In the genomic region with DNA sequence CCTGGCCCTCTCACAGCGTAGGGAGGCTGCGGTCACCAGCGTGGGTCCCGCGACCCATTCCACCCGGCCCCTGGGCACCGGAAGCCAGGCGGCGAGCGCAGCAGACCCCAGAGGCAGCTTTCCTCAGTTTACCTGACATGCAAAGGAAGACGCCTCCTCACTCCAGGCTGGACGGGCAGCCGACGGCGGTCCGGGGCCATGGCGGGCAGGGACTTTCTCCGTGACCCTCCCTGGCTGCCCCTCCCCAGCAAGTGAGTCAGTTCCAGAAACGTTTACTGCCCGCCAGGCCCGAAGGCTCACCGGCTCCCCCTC, we compare ENCODE assay signal across 2 cellular contexts.
A peak's percentile ranks its signal among the peaks of the same experiment; 100 is the strongest.
TF ChIP-seq lines count a peak whose summit lies in the region.

No MANE protein-coding gene starts in this region.

TF ChIP-seq in GM23338, 12 proteins besides CTCF, POLR2A, EP300 and RAD21 (continues in another document):
- TF ChIP-seq, protein P1, sequence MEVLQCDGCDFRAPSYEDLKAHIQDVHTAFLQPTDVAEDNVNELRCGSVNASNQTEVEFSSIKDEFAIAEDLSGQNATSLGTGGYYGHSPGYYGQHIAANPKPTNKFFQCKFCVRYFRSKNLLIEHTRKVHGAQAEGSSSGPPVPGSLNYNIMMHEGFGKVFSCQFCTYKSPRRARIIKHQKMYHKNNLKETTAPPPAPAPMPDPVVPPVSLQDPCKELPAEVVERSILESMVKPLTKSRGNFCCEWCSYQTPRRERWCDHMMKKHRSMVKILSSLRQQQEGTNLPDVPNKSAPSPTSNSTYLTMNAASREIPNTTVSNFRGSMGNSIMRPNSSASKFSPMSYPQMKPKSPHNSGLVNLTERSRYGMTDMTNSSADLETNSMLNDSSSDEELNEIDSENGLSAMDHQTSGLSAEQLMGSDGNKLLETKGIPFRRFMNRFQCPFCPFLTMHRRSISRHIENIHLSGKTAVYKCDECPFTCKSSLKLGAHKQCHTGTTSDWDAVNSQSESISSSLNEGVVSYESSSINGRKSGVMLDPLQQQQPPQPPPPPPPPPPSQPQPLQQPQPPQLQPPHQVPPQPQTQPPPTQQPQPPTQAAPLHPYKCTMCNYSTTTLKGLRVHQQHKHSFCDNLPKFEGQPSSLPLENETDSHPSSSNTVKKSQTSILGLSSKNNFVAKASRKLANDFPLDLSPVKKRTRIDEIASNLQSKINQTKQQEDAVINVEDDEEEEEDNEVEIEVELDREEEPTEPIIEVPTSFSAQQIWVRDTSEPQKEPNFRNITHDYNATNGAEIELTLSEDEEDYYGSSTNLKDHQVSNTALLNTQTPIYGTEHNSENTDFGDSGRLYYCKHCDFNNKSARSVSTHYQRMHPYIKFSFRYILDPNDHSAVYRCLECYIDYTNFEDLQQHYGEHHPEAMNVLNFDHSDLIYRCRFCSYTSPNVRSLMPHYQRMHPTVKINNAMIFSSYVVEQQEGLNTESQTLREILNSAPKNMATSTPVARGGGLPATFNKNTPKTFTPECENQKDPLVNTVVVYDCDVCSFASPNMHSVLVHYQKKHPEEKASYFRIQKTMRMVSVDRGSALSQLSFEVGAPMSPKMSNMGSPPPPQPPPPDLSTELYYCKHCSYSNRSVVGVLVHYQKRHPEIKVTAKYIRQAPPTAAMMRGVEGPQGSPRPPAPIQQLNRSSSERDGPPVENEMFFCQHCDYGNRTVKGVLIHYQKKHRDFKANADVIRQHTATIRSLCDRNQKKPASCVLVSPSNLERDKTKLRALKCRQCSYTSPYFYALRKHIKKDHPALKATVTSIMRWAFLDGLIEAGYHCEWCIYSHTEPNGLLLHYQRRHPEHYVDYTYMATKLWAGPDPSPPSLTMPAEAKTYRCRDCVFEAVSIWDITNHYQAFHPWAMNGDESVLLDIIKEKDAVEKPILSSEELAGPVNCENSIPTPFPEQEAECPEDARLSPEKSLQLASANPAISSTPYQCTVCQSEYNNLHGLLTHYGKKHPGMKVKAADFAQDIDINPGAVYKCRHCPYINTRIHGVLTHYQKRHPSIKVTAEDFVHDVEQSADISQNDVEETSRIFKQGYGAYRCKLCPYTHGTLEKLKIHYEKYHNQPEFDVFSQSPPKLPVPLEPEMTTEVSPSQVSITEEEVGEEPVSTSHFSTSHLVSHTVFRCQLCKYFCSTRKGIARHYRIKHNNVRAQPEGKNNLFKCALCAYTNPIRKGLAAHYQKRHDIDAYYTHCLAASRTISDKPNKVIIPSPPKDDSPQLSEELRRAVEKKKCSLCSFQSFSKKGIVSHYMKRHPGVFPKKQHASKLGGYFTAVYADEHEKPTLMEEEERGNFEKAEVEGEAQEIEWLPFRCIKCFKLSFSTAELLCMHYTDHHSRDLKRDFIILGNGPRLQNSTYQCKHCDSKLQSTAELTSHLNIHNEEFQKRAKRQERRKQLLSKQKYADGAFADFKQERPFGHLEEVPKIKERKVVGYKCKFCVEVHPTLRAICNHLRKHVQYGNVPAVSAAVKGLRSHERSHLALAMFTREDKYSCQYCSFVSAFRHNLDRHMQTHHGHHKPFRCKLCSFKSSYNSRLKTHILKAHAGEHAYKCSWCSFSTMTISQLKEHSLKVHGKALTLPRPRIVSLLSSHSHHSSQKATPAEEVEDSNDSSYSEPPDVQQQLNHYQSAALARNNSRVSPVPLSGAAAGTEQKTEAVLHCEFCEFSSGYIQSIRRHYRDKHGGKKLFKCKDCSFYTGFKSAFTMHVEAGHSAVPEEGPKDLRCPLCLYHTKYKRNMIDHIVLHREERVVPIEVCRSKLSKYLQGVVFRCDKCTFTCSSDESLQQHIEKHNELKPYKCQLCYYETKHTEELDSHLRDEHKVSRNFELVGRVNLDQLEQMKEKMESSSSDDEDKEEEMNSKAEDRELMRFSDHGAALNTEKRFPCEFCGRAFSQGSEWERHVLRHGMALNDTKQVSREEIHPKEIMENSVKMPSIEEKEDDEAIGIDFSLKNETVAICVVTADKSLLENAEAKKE (CRISPR knock-in tag; IDR thresholded peaks at IDR 0.05): no peak
- TF ChIP-seq POLR2AphosphoS5 (IDR thresholded peaks at IDR 0.05; ENCODE audit: low read depth) (no peak), CREB1 (CRISPR knock-in tag; IDR thresholded peaks at IDR 0.05; ENCODE audit: low read depth) (no peak), ZNF114 (CRISPR knock-in tag; IDR thresholded peaks at IDR 0.05) (no peak), NANOG (IDR thresholded peaks at IDR 0.05; ENCODE audit: borderline replicate concordance) (no peak), JUNB (IDR thresholded peaks at IDR 0.05; ENCODE audit: unreplicated experiment) (no peak), EZH2 (IDR thresholded peaks at IDR 0.05; ENCODE audit: low read depth, unreplicated experiment) (no peak), STAT1 (IDR thresholded peaks at IDR 0.05; ENCODE audit: unreplicated experiment) (no peak), ZNF331 (CRISPR knock-in tag; IDR thresholded peaks at IDR 0.05; ENCODE audit: low read depth) (no peak)
- TF ChIP-seq, protein P2, sequence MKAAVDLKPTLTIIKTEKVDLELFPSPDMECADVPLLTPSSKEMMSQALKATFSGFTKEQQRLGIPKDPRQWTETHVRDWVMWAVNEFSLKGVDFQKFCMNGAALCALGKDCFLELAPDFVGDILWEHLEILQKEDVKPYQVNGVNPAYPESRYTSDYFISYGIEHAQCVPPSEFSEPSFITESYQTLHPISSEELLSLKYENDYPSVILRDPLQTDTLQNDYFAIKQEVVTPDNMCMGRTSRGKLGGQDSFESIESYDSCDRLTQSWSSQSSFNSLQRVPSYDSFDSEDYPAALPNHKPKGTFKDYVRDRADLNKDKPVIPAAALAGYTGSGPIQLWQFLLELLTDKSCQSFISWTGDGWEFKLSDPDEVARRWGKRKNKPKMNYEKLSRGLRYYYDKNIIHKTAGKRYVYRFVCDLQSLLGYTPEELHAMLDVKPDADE (IDR thresholded peaks at IDR 0.05): no peak
- TF ChIP-seq, protein P3, sequence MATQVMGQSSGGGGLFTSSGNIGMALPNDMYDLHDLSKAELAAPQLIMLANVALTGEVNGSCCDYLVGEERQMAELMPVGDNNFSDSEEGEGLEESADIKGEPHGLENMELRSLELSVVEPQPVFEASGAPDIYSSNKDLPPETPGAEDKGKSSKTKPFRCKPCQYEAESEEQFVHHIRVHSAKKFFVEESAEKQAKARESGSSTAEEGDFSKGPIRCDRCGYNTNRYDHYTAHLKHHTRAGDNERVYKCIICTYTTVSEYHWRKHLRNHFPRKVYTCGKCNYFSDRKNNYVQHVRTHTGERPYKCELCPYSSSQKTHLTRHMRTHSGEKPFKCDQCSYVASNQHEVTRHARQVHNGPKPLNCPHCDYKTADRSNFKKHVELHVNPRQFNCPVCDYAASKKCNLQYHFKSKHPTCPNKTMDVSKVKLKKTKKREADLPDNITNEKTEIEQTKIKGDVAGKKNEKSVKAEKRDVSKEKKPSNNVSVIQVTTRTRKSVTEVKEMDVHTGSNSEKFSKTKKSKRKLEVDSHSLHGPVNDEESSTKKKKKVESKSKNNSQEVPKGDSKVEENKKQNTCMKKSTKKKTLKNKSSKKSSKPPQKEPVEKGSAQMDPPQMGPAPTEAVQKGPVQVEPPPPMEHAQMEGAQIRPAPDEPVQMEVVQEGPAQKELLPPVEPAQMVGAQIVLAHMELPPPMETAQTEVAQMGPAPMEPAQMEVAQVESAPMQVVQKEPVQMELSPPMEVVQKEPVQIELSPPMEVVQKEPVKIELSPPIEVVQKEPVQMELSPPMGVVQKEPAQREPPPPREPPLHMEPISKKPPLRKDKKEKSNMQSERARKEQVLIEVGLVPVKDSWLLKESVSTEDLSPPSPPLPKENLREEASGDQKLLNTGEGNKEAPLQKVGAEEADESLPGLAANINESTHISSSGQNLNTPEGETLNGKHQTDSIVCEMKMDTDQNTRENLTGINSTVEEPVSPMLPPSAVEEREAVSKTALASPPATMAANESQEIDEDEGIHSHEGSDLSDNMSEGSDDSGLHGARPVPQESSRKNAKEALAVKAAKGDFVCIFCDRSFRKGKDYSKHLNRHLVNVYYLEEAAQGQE (IDR thresholded peaks at IDR 0.05; ENCODE audit: unreplicated experiment): no peak

TF ChIP-seq in K562, 482 proteins besides CTCF, POLR2A, EP300 and RAD21:
- 0 out of 2 replicates have a peak, but pooled peaks have one; percentile 12 for TF ChIP-seq RBFOX2 (IDR thresholded peaks at IDR 0.05; ENCODE audit: low read depth, low read length)
- TF ChIP-seq ZNF780A (CRISPR knock-in tag; IDR thresholded peaks at IDR 0.05): no peak
- peak; percentile 13; the same call in 1 of the 2 replicates for TF ChIP-seq POLR2G (IDR thresholded peaks at IDR 0.05; ENCODE audit: low read depth, low read length)
